In the genomic region with DNA sequence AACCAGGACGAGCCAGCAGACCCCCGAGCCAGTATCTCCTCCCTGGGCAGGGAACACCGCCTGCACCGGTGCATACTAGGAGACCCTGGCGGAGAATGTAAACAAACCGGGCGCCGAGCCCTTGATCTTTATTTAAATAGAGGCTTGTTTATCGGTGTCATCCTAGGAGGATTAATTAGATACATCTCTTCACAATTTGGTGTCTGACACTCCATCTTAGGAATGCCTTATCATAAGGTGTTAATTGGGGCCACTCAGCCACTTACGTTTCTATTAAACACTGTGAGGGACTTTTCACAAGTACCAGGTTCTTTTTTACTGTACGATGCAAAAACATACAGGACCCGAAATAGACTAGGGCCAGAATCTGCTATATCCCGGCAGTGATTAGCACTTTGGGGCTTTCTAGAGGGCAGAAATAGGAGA, we compare ENCODE assay signal across 1 cellular context.
TF ChIP-seq lines count a peak whose summit lies in the region.

No MANE protein-coding gene starts in this region.

TF ChIP-seq in GM12878, 131 proteins besides CTCF, POLR2A, EP300 and RAD21 (continued from another document):
- TF ChIP-seq, protein P1, sequence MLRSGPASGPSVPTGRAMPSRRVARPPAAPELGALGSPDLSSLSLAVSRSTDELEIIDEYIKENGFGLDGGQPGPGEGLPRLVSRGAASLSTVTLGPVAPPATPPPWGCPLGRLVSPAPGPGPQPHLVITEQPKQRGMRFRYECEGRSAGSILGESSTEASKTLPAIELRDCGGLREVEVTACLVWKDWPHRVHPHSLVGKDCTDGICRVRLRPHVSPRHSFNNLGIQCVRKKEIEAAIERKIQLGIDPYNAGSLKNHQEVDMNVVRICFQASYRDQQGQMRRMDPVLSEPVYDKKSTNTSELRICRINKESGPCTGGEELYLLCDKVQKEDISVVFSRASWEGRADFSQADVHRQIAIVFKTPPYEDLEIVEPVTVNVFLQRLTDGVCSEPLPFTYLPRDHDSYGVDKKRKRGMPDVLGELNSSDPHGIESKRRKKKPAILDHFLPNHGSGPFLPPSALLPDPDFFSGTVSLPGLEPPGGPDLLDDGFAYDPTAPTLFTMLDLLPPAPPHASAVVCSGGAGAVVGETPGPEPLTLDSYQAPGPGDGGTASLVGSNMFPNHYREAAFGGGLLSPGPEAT (IDR thresholded peaks at IDR 0.05; ENCODE audit: low read depth): peak; percentile 48
- TF ChIP-seq MEF2B (IDR thresholded peaks at IDR 0.05; ENCODE audit: partially characterized antibody, poor library complexity, severe bottlenecking) (peak; percentile 56), IKZF2 (IDR thresholded peaks at IDR 0.05) (peak; percentile 12 to 36; a peak in 2 of 4 replicates), SMARCA5 (IDR thresholded peaks at IDR 0.05) (no peak), MTA2 (IDR thresholded peaks at IDR 0.05; ENCODE audit: low read depth) (peak; percentile 88)
